Comparison of ENCODE assay signal across 17 cellular contexts in the genomic region with DNA sequence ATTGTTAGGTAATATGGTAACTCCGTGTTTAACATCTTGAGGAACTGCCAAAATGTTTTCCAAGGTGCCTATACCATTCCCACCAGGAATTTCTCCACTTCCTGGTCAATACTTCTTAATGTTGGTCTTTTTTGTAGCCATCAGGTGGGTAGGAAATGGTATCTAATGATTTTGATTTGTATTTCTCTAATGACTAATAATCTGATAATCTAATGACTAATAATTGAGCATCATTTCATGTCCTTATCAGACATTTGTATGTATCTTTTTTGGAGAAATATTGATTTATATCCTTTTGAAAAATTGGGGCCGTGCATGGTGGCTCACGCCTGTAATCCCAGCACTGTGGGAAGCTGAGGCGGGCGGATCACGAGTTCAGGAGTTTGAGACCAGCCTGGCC. TPM values are rescaled to one million over a fixed set of nuclear protein-coding genes. Genes with fewer than 3 reads are reported as not detected.
DNase-seq lines count a peak whose midpoint lies in the region; ATAC-seq and TF ChIP-seq lines count a peak whose summit lies in the region.
"Had no signal": no experiment of that assay in that cellular context is flagged by ENCODE, and none has a peak within 500 bp of the region (broad histone marks: within the 10 kb centered on the region; RNA-seq: fewer than 3 reads in every experiment).

No MANE protein-coding gene starts in this region.

- no peak for ATAC-seq in SK-N-SH treated with all-trans-retinoic acid at 6 μM for 48 hours
- ATAC-seq in body of pancreas, result no peak
- ATAC-seq: CD8-positive, alpha-beta T cell; GM23338 had no signal

- H3K79me2 ChIP-seq in SK-N-SH (ENCODE audit: insufficient read depth), result peaks cover 69% of the 10 kb centered on the region

- no peak overlapping the region for H3K4me3 ChIP-seq in SK-N-SH (ENCODE audit: low read depth in 2 of 2, low read length in 1 of 2)
- no peak overlapping the region for H3K4me3 ChIP-seq in body of pancreas
- H3K4me3 ChIP-seq: BLaER1 treated with 17β-estradiol and CSF1 and Interleukin-3, amounts not matched to agents 10 nM and 100 nM; GM23338 had no signal

- H3K4me1 ChIP-seq in SK-N-SH (ENCODE audit: control insufficient read depth in 1 of 2, insufficient read depth in 2 of 2, low read depth in 1 of 2, low read length in 1 of 2), result peaks cover 2 to 11% of the 10 kb centered on the region in 2 experiments; a peak in 3 of 4 replicates
- peaks cover 33% of the 10 kb centered on the region for H3K4me1 ChIP-seq in body of pancreas

- CTCF ChIA-PET in SK-N-SH (lab: Yijun Ruan, JAX), result no interaction called here
- CTCF ChIA-PET in RWPE1 (lab: Yijun Ruan, JAX), result no interaction called here

- no peak for TF ChIP-seq POLR2A in body of pancreas (IDR thresholded peaks at IDR 0.05)

- H3K9me3 ChIP-seq in SK-N-SH (no peaks in the 10 kb centered on the region), body of pancreas (no peaks in the 10 kb centered on the region)
- H3K9me3 ChIP-seq: BLaER1 treated with 17β-estradiol and CSF1 and Interleukin-3, amounts not matched to agents 10 nM and 100 nM had no signal

- no peaks in the 10 kb centered on the region for H3K9me2 ChIP-seq in SK-N-SH

- no peak overlapping the region for H2AFZ ChIP-seq in SK-N-SH (ENCODE audit: low read depth)
- H2AFZ ChIP-seq: GM23338 had no signal

- H3K9ac ChIP-seq in SK-N-SH, result no peak overlapping the region
- H3K9ac ChIP-seq: BLaER1 treated with 17β-estradiol and CSF1 and Interleukin-3, amounts not matched to agents 10 nM and 100 nM had no signal

- H3K36me3 ChIP-seq in SK-N-SH (replicated peaks in 1 of 2; ENCODE audit: control insufficient read depth in 1 of 2, insufficient read depth in 2 of 2, low read length in 1 of 2) (peaks cover 0 to 3% of the 10 kb centered on the region in 2 experiments), body of pancreas (replicated peaks in 1 of 2; ENCODE audit: insufficient read depth in 1 of 2, low read depth in 2 of 2) (no peaks in the 10 kb centered on the region)

- POLR2A ChIA-PET in SK-N-SH (lab: Yijun Ruan, JAX), result no interaction called here
- POLR2A ChIA-PET in RWPE1 (lab: Yijun Ruan, JAX; ENCODE audit: low non-redundant PET), result no interaction called here

- H3K27me3 ChIP-seq in SK-N-SH (ENCODE audit: insufficient read depth) (no peaks in the 10 kb centered on the region), body of pancreas (no peaks in the 10 kb centered on the region)
- H3K27me3 ChIP-seq: BLaER1 treated with 17β-estradiol and CSF1 and Interleukin-3, amounts not matched to agents 10 nM and 100 nM had no signal

- H3K27ac ChIP-seq in SK-N-SH (ENCODE audit: low read depth in 2 of 2, low read length in 1 of 2) (peak overlapping the region in 1 of 2 experiments; percentile 43; a peak in 1 of 4 replicates), RWPE1 (peak overlapping the region; percentile 42; the same call in 1 of the 2 replicates), body of pancreas (peak overlapping the region in 3 of 4 donors; percentile 1 to 47 (median 46))
- H3K27ac ChIP-seq: 22Rv1, HL-60 had no signal

- H3K4me2 ChIP-seq in SK-N-SH, result peak overlapping the region; percentile 19; the same call in 1 of the 2 replicates
- H3K4me2 ChIP-seq: GM23338 had no signal

- H4K20me1 ChIP-seq in SK-N-SH (ENCODE audit: insufficient read depth), result peaks cover 10% of the 10 kb centered on the region

- no peak for TF ChIP-seq RAD21 in SK-N-SH (IDR thresholded peaks at IDR 0.05; ENCODE audit: low read length)

- 98% methylated on average over 6 of the region's 6 CpGs for WGBS in SK-N-SH (ENCODE audit: low lambda C conversion rate)
- 85 to 88% methylated on average over 6 of the region's 6 CpGs for WGBS in body of pancreas, 2 donors

- TF ChIP-seq EP300 in SK-N-SH (IDR thresholded peaks at IDR 0.05; ENCODE audit: borderline replicate concordance in 1 of 2, low read depth in 1 of 2, low read length in 1 of 2), result no peak

- no peak for DNase-seq in SK-N-SH
- DNase-seq in RWPE1 (ENCODE audit: low spot score), result no peak
- DNase-seq in body of pancreas, result no peak
- DNase-seq in activated T-cell treated with anti-CD3 and anti-CD28 coated beads, Interleukin-2, amount 50 U/mL, for 1 hour, result no peak
- no peak for DNase-seq in activated CD4-positive, alpha-beta T cell treated with anti-CD3 and anti-CD28 coated beads for 4 hours
- no peak for DNase-seq in activated CD4-positive, CD25-positive, alpha-beta regulatory T cell treated with anti-CD3 and anti-CD28 coated beads, Interleukin-2, amount 50 U/mL, for 72 hours
- DNase-seq: Calu3; CD8-positive, alpha-beta T cell; DMS79 treated with DMSO at 0.1 percent for 48 hours; GF-D8; HCEC 1CT; HFFc6 had no signal

- intact Hi-C loops in body of pancreas (cut with DNase I), result no loop called here

- TF ChIP-seq CTCF in SK-N-SH (IDR thresholded peaks at IDR 0.05) (no peak), RWPE1 (conservative IDR thresholded peaks at IDR 0.05; ENCODE audit: low read depth) (no peak), body of pancreas (IDR thresholded peaks at IDR 0.05) (no peak)

- peaks cover 4% of the 10 kb centered on the region for H3F3A ChIP-seq in SK-N-SH (replicated peaks; ENCODE audit: insufficient read depth)

TF ChIP-seq in SK-N-SH, 30 proteins besides CTCF, POLR2A, EP300 and RAD21 (continues in another document):
- TF ChIP-seq RCOR1 (IDR thresholded peaks at IDR 0.05; ENCODE audit: low read length) (no peak), MXI1 (IDR thresholded peaks at IDR 0.05; ENCODE audit: low read depth, low read length) (no peak), GATA2 (CRISPR knock-in tag; IDR thresholded peaks at IDR 0.05) (no peak), TCF12 (IDR thresholded peaks at IDR 0.05) (no peak), POLR2AphosphoS5 (IDR thresholded peaks at IDR 0.05; ENCODE audit: low read depth, low read length) (no peak), IRF3 (IDR thresholded peaks at IDR 0.05; ENCODE audit: low read depth, low read length) (no peak), ZBTB33 (IDR thresholded peaks at IDR 0.05; ENCODE audit: borderline replicate concordance, low read depth) (no peak)

TF ChIP-seq in SK-N-SH treated with all-trans-retinoic acid at 6 μM for 48 hours, 23 proteins besides CTCF, POLR2A, EP300 and RAD21:
- TF ChIP-seq ZFP3 (CRISPR knock-in tag; IDR thresholded peaks at IDR 0.05) (no peak), CSRNP3 (CRISPR knock-in tag; IDR thresholded peaks at IDR 0.05) (no peak), ZC3H10 (CRISPR knock-in tag; IDR thresholded peaks at IDR 0.05) (no peak), CSDC2 (CRISPR knock-in tag; IDR thresholded peaks at IDR 0.05) (no peak), ZNF70 (CRISPR knock-in tag; IDR thresholded peaks at IDR 0.05) (no peak), ZNF565 (CRISPR knock-in tag; conservative IDR thresholded peaks at IDR 0.05; ENCODE audit: low read depth) (no peak), ISL1 (CRISPR knock-in tag; IDR thresholded peaks at IDR 0.05) (no peak)

RNA-seq across cellular contexts. Expression of gene SLMAP, which starts 38.8 kb away (rescaled TPM):
- polyA plus RNA-seq in SK-N-SH (2012; rRNA removed), result 10.5 and 11.7 TPM in 2 replicates
- polyA plus RNA-seq in SK-N-SH (2012; cell fraction: cytosol; rRNA removed), result 14.4 and 16.5 TPM in 2 replicates
- polyA plus RNA-seq in SK-N-SH (2012; cell fraction: nucleus; rRNA removed), result 13.9 and 19.8 TPM in 2 replicates
- total RNA-seq in body of pancreas, result 10 to 100 TPM; 36.6 TPM
